Comparison of ENCODE assay signal across 15 cellular contexts in genomic region chr11:2934611-2935239, GRCh38.
"Had no signal": no experiment of that assay in that cellular context is flagged by ENCODE, and none has a peak within 500 bp of the region (broad histone marks: within the 10 kb centered on the region; RNA-seq: fewer than 3 reads in every experiment).

No MANE protein-coding gene starts in this region.

- H3K27me3 ChIP-seq: testis had no signal

- H3K4me3 ChIP-seq: dorsolateral prefrontal cortex, gastrocnemius medialis, heart left ventricle, smooth muscle cell, testis had no signal

- H3K9me3 ChIP-seq: neutrophil, testis had no signal

- ATAC-seq: activated CD8-positive, alpha-beta T cell treated with anti-CD3 and anti-CD28 coated beads, Interleukin-2, amount 10 ng/mL, durations not matched to agents 7 days and 5 days; gastrocnemius medialis; heart left ventricle; stimulated activated naive CD8-positive, alpha-beta T cell treated with anti-CD3 and anti-CD28 coated beads, Interleukin-15, amount 100 ng/mL, for 72 hours; T-helper 17 cell had no signal

- H3K4me3 Mint-ChIP-seq: activated CD8-positive, alpha-beta T cell treated with anti-CD3 and anti-CD28 coated beads, Interleukin-2, amount 10 ng/mL, durations not matched to agents 7 days and 5 days; activated naive CD4-positive, alpha-beta T cell treated with anti-CD3 and anti-CD28 coated beads for 36 hours; endodermal cell; mesothelial cell of epicardium; T-helper 17 cell had no signal

- H3K27ac ChIP-seq: dorsolateral prefrontal cortex, gastrocnemius medialis, heart left ventricle, testis had no signal

- H3K27me3 Mint-ChIP-seq: T-helper 17 cell had no signal

- DNase-seq: activated CD4-positive, alpha-beta T cell treated with anti-CD3 and anti-CD28 coated beads for 48 hours; activated CD8-positive, alpha-beta T cell treated with anti-CD3 and anti-CD28 coated beads, Interleukin-2, amount 10 ng/mL, durations not matched to agents 7 days and 5 days; activated naive CD4-positive, alpha-beta T cell treated with anti-CD3 and anti-CD28 coated beads for 36 hours; endodermal cell; erythroblast; retina; stimulated activated naive CD8-positive, alpha-beta T cell treated with anti-CD3 and anti-CD28 coated beads, Interleukin-15, amount 100 ng/mL, for 72 hours; T-helper 17 cell; testis had no signal

- H3K27ac Mint-ChIP-seq: activated naive CD4-positive, alpha-beta T cell treated with anti-CD3 and anti-CD28 coated beads for 36 hours; mesothelial cell of epicardium had no signal
